ENCODE assay signal across 8 cellular contexts in genomic region chr16:14202697-14203096, GRCh38.
A peak's percentile ranks its signal among the peaks of the same experiment; 100 is the strongest.
DNase-seq lines count a peak whose midpoint lies in the region; ATAC-seq and TF ChIP-seq lines count a peak whose summit lies in the region.

No MANE protein-coding gene starts in this region.

- no peak overlapping the region for H2AFZ ChIP-seq in DND-41 (ENCODE audit: low read depth, low read length)

- no peak overlapping the region for H3K9ac ChIP-seq in DND-41 (ENCODE audit: low read depth, low read length)

- ATAC-seq in DND-41 (ENCODE audit: insufficient read depth, low read depth): no peak
- ATAC-seq in GM18909 (IDR thresholded peaks at IDR 0.05; ENCODE audit: poor library complexity, unreplicated experiment): no peak

- H3K27me3 ChIP-seq in DND-41 (ENCODE audit: insufficient read depth, low read length, poor library complexity): no peaks in the 10 kb centered on the region

- H3K36me3 Mint-ChIP-seq in nephron (ENCODE audit: low read depth): peaks cover 25% of the 10 kb centered on the region

- H3K9me3 ChIP-seq in DND-41 (ENCODE audit: insufficient read depth, low read length, severe bottlenecking): no peaks in the 10 kb centered on the region

- no peaks in the 10 kb centered on the region for H3K9me3 Mint-ChIP-seq in nephron

- no peak overlapping the region for H3K4me2 ChIP-seq in DND-41 (ENCODE audit: insufficient read depth, low read length)

- H3K27ac Mint-ChIP-seq in nephron: peak overlapping the region; percentile 21 to 61 (median 37)

- DNase-seq in DND-41: no peak
- peak; percentile 38 to 87 for DNase-seq in NCI-H2081 (lab: John Stamatoyannopoulos, UW)
- DNase-seq in coronary artery (ENCODE audit: low spot score): no peak
- DNase-seq in occipital lobe (lab: John Stamatoyannopoulos, UW): no peak
- DNase-seq in T-helper 9 cell: no peak
- DNase-seq in iPS-NIHi11 (ENCODE audit: low spot score): no peak

- H3K4me1 ChIP-seq in DND-41 (ENCODE audit: insufficient read depth, low read length): no peaks in the 10 kb centered on the region

- H3K36me3 ChIP-seq in DND-41 (ENCODE audit: insufficient read depth, low read length): no peaks in the 10 kb centered on the region

- H3K27me3 Mint-ChIP-seq in nephron (ENCODE audit: low read depth): no peaks in the 10 kb centered on the region

- no peak overlapping the region for H3K4me3 ChIP-seq in DND-41 (ENCODE audit: low read depth in 1 of 2, low read length in 2 of 2)
- peak overlapping the region; percentile 38 for H3K4me3 ChIP-seq in coronary artery

- no peaks in the 10 kb centered on the region for H3K79me2 ChIP-seq in DND-41 (ENCODE audit: insufficient read depth, low read length)

- no peaks in the 10 kb centered on the region for H4K20me1 ChIP-seq in DND-41 (ENCODE audit: insufficient read depth, low read length)

- H3K27ac ChIP-seq in DND-41 (ENCODE audit: low read length): no peak overlapping the region
- no peak overlapping the region for H3K27ac ChIP-seq in coronary artery

- TF ChIP-seq CTCF in DND-41 (IDR thresholded peaks at IDR 0.05; ENCODE audit: borderline replicate concordance, extremely low read depth, low read length, poor library complexity, severe bottlenecking): peak; percentile 38
- TF ChIP-seq CTCF in coronary artery (IDR thresholded peaks at IDR 0.05): no peak
- peak; percentile 23 to 38 (median 27) for TF ChIP-seq CTCF in nephron (IDR thresholded peaks at IDR 0.05; ENCODE audit: unreplicated experiment in 3 of 3)

- H3K4me3 Mint-ChIP-seq in nephron: no peak overlapping the region

- H3K4me1 Mint-ChIP-seq in nephron: peaks cover 9% of the 10 kb centered on the region

Comparison
In these comparisons a context has a peak if more than half of its experiments do, and no peak if none do; other contexts are left out.
1. DNase-seq: peak in NCI-H2081 (2 of 2); none in DND-41 (single experiment), coronary artery (single experiment), occipital lobe (single experiment), T-helper 9 cell (single experiment) and iPS-NIHi11 (single experiment).